ENCODE assay signal across 12 cellular contexts in genomic region chr11:57310091-57310490, GRCh38. TPM values are rescaled to one million over a fixed set of nuclear protein-coding genes. Genes with fewer than 3 reads are reported as not detected.
DNase-seq lines count a peak whose midpoint lies in the region; ATAC-seq, FAIRE-seq and TF ChIP-seq lines count a peak whose summit lies in the region.
"Had no signal": no experiment of that assay in that cellular context is flagged by ENCODE, and none has a peak within 500 bp of the region (broad histone marks: within the 10 kb centered on the region; RNA-seq: fewer than 3 reads in every experiment).

No MANE protein-coding gene starts in this region.

- WGBS in right lobe of liver (ENCODE audit: insufficient coverage, low coverage, low lambda C conversion rate, missing lambda C conversion rate): 45% methylated on average over 4 of the region's 6 CpGs
- 47% methylated on average over 6 of the region's 6 CpGs for WGBS in suprapubic skin
- no CpG with 5 or more reads among the region's 6 CpGs for WGBS in neuronal stem cell (ENCODE audit: extremely low coverage in 2 of 2, insufficient read length in 2 of 2, insufficient replicate concordance in 1 of 2), 2 donors

- intact Hi-C loops in PC-3 (cut with micrococcal nuclease) (loop anchor here (2.0 kb wide), 1 partner anchor 31 kb away; no protein-coding TSS in a partner anchor), colonic mucosa (cut with DNase I) (no loop called here), right lobe of liver (cut with DNase I) (no loop called here)

- H3K4ac ChIP-seq in neuronal stem cell (ENCODE audit: low read length): no peak overlapping the region

- H3K27me3 ChIP-seq in PC-3 (ENCODE audit: low read length) (no peaks in the 10 kb centered on the region), colonic mucosa (no peaks in the 10 kb centered on the region), right lobe of liver (no peaks in the 10 kb centered on the region), suprapubic skin (no peaks in the 10 kb centered on the region), neuronal stem cell (ENCODE audit: control insufficient read depth in 3 of 3, insufficient read depth in 3 of 3, low read depth in 1 of 3, low read length in 3 of 3) (no peaks in the 10 kb centered on the region)

- no peak overlapping the region for H2AK5ac ChIP-seq in neuronal stem cell (ENCODE audit: low read depth, low read length)

- no TSS peak for BruUV-seq in PC-3 (replicated peaks; lab: Mats Ljungman, UMichigan)

- H2BK15ac ChIP-seq in neuronal stem cell (ENCODE audit: low read length): no peak overlapping the region

- no peak for TF ChIP-seq EP300 in suprapubic skin (IDR thresholded peaks at IDR 0.05)

- H3K14ac ChIP-seq in neuronal stem cell (ENCODE audit: low read length): no peak overlapping the region

- peak overlapping the region; percentile 96 for H3K4me2 ChIP-seq in PC-3 (ENCODE audit: low read length)
- H3K4me2 ChIP-seq in neuronal stem cell (ENCODE audit: insufficient read depth, low read length, poor library complexity, severe bottlenecking): no peak overlapping the region

- TF ChIP-seq POLR2A in right lobe of liver (IDR thresholded peaks at IDR 0.05) (no peak), suprapubic skin (IDR thresholded peaks at IDR 0.05) (no peak)

- ATAC-seq in PC-3 (no peak), right lobe of liver (no peak)

- H2BK120ac ChIP-seq in neuronal stem cell (ENCODE audit: low read depth, low read length): no peak overlapping the region

- no peak for TF ChIP-seq CTCF in PC-3 (conservative IDR thresholded peaks at IDR 0.05; ENCODE audit: low read depth, low read length)
- no peak for TF ChIP-seq CTCF in colonic mucosa (IDR thresholded peaks at IDR 0.05)
- no peak for TF ChIP-seq CTCF in right lobe of liver (IDR thresholded peaks at IDR 0.05)
- no peak for TF ChIP-seq CTCF in suprapubic skin (IDR thresholded peaks at IDR 0.05)

- H3K4me3 ChIP-seq in PC-3 (ENCODE audit: low read length) (peak overlapping the region; percentile 67), colonic mucosa (no peak overlapping the region), right lobe of liver (peak overlapping the region; percentile 42 to 77 (median 70)), suprapubic skin (peak overlapping the region; percentile 58), neuronal stem cell (ENCODE audit: low read length in 2 of 2) (no peak overlapping the region)

- H3K23ac ChIP-seq in neuronal stem cell (ENCODE audit: low read depth, low read length, poor library complexity): no peak overlapping the region

- H3K36me3 ChIP-seq in PC-3 (ENCODE audit: low read depth, low read length) (peaks cover 29% of the 10 kb centered on the region), colonic mucosa (no peaks in the 10 kb centered on the region), right lobe of liver (peaks cover 0 to 11% (median 7%) of the 10 kb centered on the region in 4 donors), suprapubic skin (peaks cover 37% of the 10 kb centered on the region), neuronal stem cell (replicated peaks in 1 of 2; ENCODE audit: control insufficient read depth in 2 of 2, insufficient read depth in 2 of 2, low read length in 2 of 2) (peaks cover 50 to 95% of the 10 kb centered on the region in 2 donors)

- H4K91ac ChIP-seq in neuronal stem cell (ENCODE audit: low read depth, low read length, poor library complexity): no peak overlapping the region

- no peaks in the 10 kb centered on the region for H3K9me3 ChIP-seq in PC-3 (ENCODE audit: low read length)
- H3K9me3 ChIP-seq in colonic mucosa: no peaks in the 10 kb centered on the region
- no peaks in the 10 kb centered on the region for H3K9me3 ChIP-seq in right lobe of liver
- no peaks in the 10 kb centered on the region for H3K9me3 ChIP-seq in suprapubic skin
- no peaks in the 10 kb centered on the region for H3K9me3 ChIP-seq in neuronal stem cell (replicated peaks in 1 of 2; ENCODE audit: control insufficient read depth in 2 of 2, insufficient read depth in 1 of 2, low read depth in 1 of 2, low read length in 2 of 2)

- no peak overlapping the region for H4K8ac ChIP-seq in neuronal stem cell (ENCODE audit: low read depth, low read length)

- H4K20me1 ChIP-seq in PC-3 (ENCODE audit: low read length): 0 out of 2 replicates have a peak, but pooled peaks cover 5% of the 10 kb centered on the region

- DNase-seq in PC-3 (no peak), colonic mucosa (no peak), right lobe of liver (peak in 1 of 3 donors; percentile 57), suprapubic skin (ENCODE audit: low spot score in 2 of 2) (peak; percentile 67 to 76), HK-2 (ENCODE audit: unreplicated experiment) (no peak), NCI-H187 treated with DMSO at 0.1 percent for 48 hours (lab: John Stamatoyannopoulos, UW) (no peak), neuronal stem cell (ENCODE audit: low spot score) (no peak), GM19239 (ENCODE audit: insufficient read length, low spot score) (no peak)
- DNase-seq: activated effector memory CD4-positive, alpha-beta T cell treated with Interleukin-2 at 50 U/mL for 16 hours; COR-L47; NCI-H1930 had no signal

- no peak overlapping the region for H2BK5ac ChIP-seq in neuronal stem cell (ENCODE audit: low read length)

- H2BK12ac ChIP-seq in neuronal stem cell (ENCODE audit: low read length): no peak overlapping the region

- H3K4me1 ChIP-seq in PC-3 (ENCODE audit: insufficient read depth, low read length) (peaks cover 63% of the 10 kb centered on the region), colonic mucosa (peaks cover 11% of the 10 kb centered on the region), right lobe of liver (peaks cover 0 to 81% (median 43%) of the 10 kb centered on the region in 4 donors), suprapubic skin (peaks cover 97% of the 10 kb centered on the region), neuronal stem cell (ENCODE audit: control insufficient read depth in 2 of 2, insufficient read depth in 1 of 2, low read depth in 1 of 2, low read length in 2 of 2) (peaks cover 9 to 17% of the 10 kb centered on the region in 2 donors)

- CTCF ChIA-PET in PC-3 (lab: Charles Lee): no interaction called here

- no peak overlapping the region for H3K18ac ChIP-seq in neuronal stem cell (ENCODE audit: low read length)

- H2AFZ ChIP-seq in PC-3 (ENCODE audit: low read length) (no peak overlapping the region), neuronal stem cell (ENCODE audit: low read length) (no peak overlapping the region)

- H3K9ac ChIP-seq in PC-3 (ENCODE audit: low read length) (peak overlapping the region; percentile 76), colonic mucosa (ENCODE audit: low read depth in 2 of 2, low read length in 2 of 2) (peak overlapping the region; percentile 24 to 60), neuronal stem cell (ENCODE audit: low read depth, low read length, poor library complexity) (no peak overlapping the region)

- POLR2A ChIA-PET in PC-3 (lab: Charles Lee; ENCODE audit: unreplicated experiment): no interaction called here

- peaks cover 52% of the 10 kb centered on the region for H3K79me2 ChIP-seq in PC-3 (ENCODE audit: low read length)

- H3K79me1 ChIP-seq in neuronal stem cell (ENCODE audit: low read depth, low read length): peaks cover 8% of the 10 kb centered on the region

- H3F3A ChIP-seq in PC-3 (ENCODE audit: low read length, unreplicated experiment): no peaks in the 10 kb centered on the region

- H3K9me2 ChIP-seq in PC-3 (replicated peaks; ENCODE audit: low read length): no peaks in the 10 kb centered on the region

- FAIRE-seq in GM19239 (lab: Jason Lieb, UNC): no peak

- peak overlapping the region; percentile 86 for H3K27ac ChIP-seq in PC-3 (ENCODE audit: low read length)
- peak overlapping the region; percentile 87 for H3K27ac ChIP-seq in colonic mucosa
- H3K27ac ChIP-seq in right lobe of liver: peak overlapping the region; percentile 69 to 89 (median 78)
- H3K27ac ChIP-seq in suprapubic skin: peak overlapping the region; percentile 93
- H3K27ac ChIP-seq in neuronal stem cell (replicated peaks; ENCODE audit: low read length): no peak overlapping the region

RNA-seq across cellular contexts. Expression of gene TNKS1BP1, which starts 14.7 kb away (rescaled TPM):
- total RNA-seq in PC-3 (2014; rRNA removed) (89.6 and 143 TPM in 2 replicates), colonic mucosa (100 to 1,000 TPM; 113 to 117 TPM), right lobe of liver (100 to 1,000 TPM in 2 of 6 experiments, 10 to 100 TPM in 4; 52.4 to 124 (median 92.7) TPM), suprapubic skin (100 to 1,000 TPM; 241 to 276 (median 272) TPM)
- polyA plus RNA-seq in neuronal stem cell (2013, experiment 1 of 2): 77.7 TPM
- polyA plus RNA-seq in neuronal stem cell (2013, experiment 2 of 2): 73.2 TPM

RNA-seq across cellular contexts. Expression of gene SSRP1, which starts 25.6 kb away (rescaled TPM):
- 228 and 341 TPM in 2 replicates for total RNA-seq in PC-3 (2014; rRNA removed)
- 100 to 1,000 TPM in 1 of 2 donors, 10 to 100 TPM in 1; 72.7 to 162 TPM for total RNA-seq in colonic mucosa
- 10 to 100 TPM; 24.5 to 47.9 (median 29.9) TPM for total RNA-seq in right lobe of liver
- 10 to 100 TPM; 59.9 to 96.5 (median 67.9) TPM for total RNA-seq in suprapubic skin
- polyA plus RNA-seq in neuronal stem cell (2013, experiment 1 of 2): 208 TPM
- polyA plus RNA-seq in neuronal stem cell (2013, experiment 2 of 2): 198 TPM

RNA-seq across cellular contexts. Expression of gene P2RX3, which starts 28.1 kb away (rescaled TPM):
- total RNA-seq in PC-3 (2014; rRNA removed): not detected in 2 replicates
- total RNA-seq in colonic mucosa: not detected
- 1 to 10 TPM in 1 of 6 experiments, under 1 TPM in 3, not detected in 2; 0.63 to 2.1 (median 0.77) TPM for total RNA-seq in right lobe of liver
- not detected for total RNA-seq in suprapubic skin
- 2.9 TPM for polyA plus RNA-seq in neuronal stem cell (2013, experiment 1 of 2)
- 2.7 TPM for polyA plus RNA-seq in neuronal stem cell (2013, experiment 2 of 2)
- total RNA-seq: H4 had no signal

Comparison
In these comparisons a context has a peak if more than half of its experiments do, and no peak if none do; other contexts are left out.
1. DNase-seq: peak in suprapubic skin (2 of 2); none in PC-3 (single experiment), colonic mucosa (single experiment), HK-2 (single experiment), NCI-H187 treated with DMSO at 0.1 percent for 48 hours (single experiment), neuronal stem cell (single experiment) and GM19239 (single experiment).
2. H3K4me3 ChIP-seq: peak in PC-3 (single experiment), right lobe of liver (3 of 3) and suprapubic skin (single experiment); none in colonic mucosa (single experiment) and neuronal stem cell (0 of 2).